15 cellular contexts compared by ENCODE assay signal in the genomic region with DNA sequence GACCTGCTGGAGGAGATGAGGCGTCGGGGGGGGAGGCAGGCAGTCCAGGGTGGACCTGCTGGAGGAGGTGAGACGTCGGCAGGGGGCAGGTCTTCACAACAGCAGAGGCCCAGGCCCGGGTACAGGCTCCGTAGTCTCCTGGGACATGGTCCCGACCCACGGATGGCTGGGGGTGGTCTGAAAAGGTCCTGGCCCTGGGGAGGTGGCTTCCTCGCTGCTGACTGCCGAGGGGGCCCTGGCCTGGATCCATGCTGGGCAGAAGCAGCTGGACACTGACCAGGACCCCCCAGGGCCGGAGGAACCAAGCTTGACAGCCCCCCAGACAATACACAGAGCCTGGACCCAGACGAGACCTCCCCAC. TPM values are rescaled to one million over a fixed set of nuclear protein-coding genes. Genes with fewer than 3 reads are reported as not detected.
"Had no signal": no experiment of that assay in that cellular context is flagged by ENCODE, and none has a peak within 500 bp of the region (broad histone marks: within the 10 kb centered on the region; RNA-seq: fewer than 3 reads in every experiment).

No MANE protein-coding gene starts in this region.

- H3K36me3 Mint-ChIP-seq: activated naive CD8-positive, alpha-beta T cell treated with anti-CD3 and anti-CD28 coated beads, Interleukin-2, amount 10 ng/mL, durations not matched to agents 7 days and 5 days; immature natural killer cell; naive B cell; neural progenitor cell had no signal

- H3K4me1 Mint-ChIP-seq: activated B cell treated with CpG ODN at 0.5 μM for 24 hours; central memory CD8-positive, alpha-beta T cell; immature natural killer cell had no signal

- DNase-seq: brain microvascular endothelial cell; cortex of kidney; foreskin melanocyte; stimulated activated CD4-positive, alpha-beta T cell treated with anti-CD3 and anti-CD28 coated beads, Interleukin-1b, Interleukin-23, amount 100 ng/mL, for 48 hours; T1000 had no signal

- FAIRE-seq: pancreas, urothelium cell line had no signal

- H3K36me3 ChIP-seq: brain microvascular endothelial cell, neural progenitor cell had no signal

- H3K9me3 Mint-ChIP-seq: activated B cell treated with CpG ODN at 0.5 μM for 24 hours; activated naive CD8-positive, alpha-beta T cell treated with anti-CD3 and anti-CD28 coated beads, Interleukin-2, amount 10 ng/mL, durations not matched to agents 7 days and 5 days; central memory CD8-positive, alpha-beta T cell; immature natural killer cell; naive B cell; neural progenitor cell had no signal

- H3K27ac Mint-ChIP-seq: activated B cell treated with CpG ODN at 0.5 μM for 24 hours; activated CD8-positive, alpha-beta T cell treated with anti-CD3 and anti-CD28 coated beads, Interleukin-2, amount 10 ng/mL, durations not matched to agents 7 days and 5 days; activated naive CD8-positive, alpha-beta T cell treated with anti-CD3 and anti-CD28 coated beads, Interleukin-2, amount 10 ng/mL, durations not matched to agents 7 days and 5 days; immature natural killer cell; neural progenitor cell had no signal

- H3K4me3 Mint-ChIP-seq: activated B cell treated with CpG ODN at 0.5 μM for 24 hours; activated CD8-positive, alpha-beta T cell treated with anti-CD3 and anti-CD28 coated beads, Interleukin-2, amount 10 ng/mL, durations not matched to agents 7 days and 5 days; activated naive CD8-positive, alpha-beta T cell treated with anti-CD3 and anti-CD28 coated beads, Interleukin-2, amount 10 ng/mL, durations not matched to agents 7 days and 5 days; central memory CD8-positive, alpha-beta T cell; immature natural killer cell; naive B cell; neural progenitor cell had no signal

- H3K9ac ChIP-seq: neural progenitor cell had no signal

- H3K27me3 ChIP-seq: brain microvascular endothelial cell, pancreas, thyroid gland had no signal

- H3K4me2 ChIP-seq: neural progenitor cell had no signal

- H3K4me3 ChIP-seq: neural progenitor cell, pancreas, thyroid gland had no signal

- H3K9me3 ChIP-seq: pancreas, thyroid gland had no signal

- H3K27ac ChIP-seq: brain microvascular endothelial cell, neural progenitor cell, pancreas, thyroid gland had no signal

- H2AFZ ChIP-seq: neural progenitor cell had no signal

RNA-seq across cellular contexts. Expression of a gene that starts 8.5 kb away (rescaled TPM):
- total RNA-seq: activated B cell treated with CpG ODN at 0.5 μM for 24 hours had no signal
